In genomic region chr3:190306026-190306425, GRCh38 we compare ENCODE assay signal across 20 cellular contexts. TPM values are rescaled to one million over a fixed set of nuclear protein-coding genes. Genes with fewer than 3 reads are reported as not detected.
A peak's percentile ranks its signal among the peaks of the same experiment; 100 is the strongest.
DNase-seq lines count a peak whose midpoint lies in the region; ATAC-seq, FAIRE-seq and TF ChIP-seq lines count a peak whose summit lies in the region.
"Had no signal": no experiment of that assay in that cellular context is flagged by ENCODE, and none has a peak within 500 bp of the region (broad histone marks: within the 10 kb centered on the region; RNA-seq: fewer than 3 reads in every experiment).

No MANE protein-coding gene starts in this region.

- POLR2A ChIA-PET in HepG2 (lab: Yijun Ruan, JAX): interaction anchor here (0.8 to 2.6 kb wide), 5 partner anchors 13 to 207 kb away, joined by 3 to 54 read pairs (median 6); partner anchors contain the start of gene CLDN1
- POLR2A ChIA-PET in activated CD4-positive, alpha-beta memory T cell treated with anti-CD3 and anti-CD28 coated beads, Interleukin-2, amount 10 ng/mL, durations not matched to agents 7 days and 5 days (lab: Charles Lee): no interaction called here

- in situ Hi-C loops in HepG2 (cut with HindIII; ENCODE audit: extremely low pct_ligation_motif_present, low pct_unique_long_range_greater_than_20kb): no loop called here

- peak overlapping the region; percentile 57 for H3K4me3 Mint-ChIP-seq in activated naive CD4-positive, alpha-beta T cell treated with anti-CD3 and anti-CD28 coated beads, Interleukin-2, amount 50 U/mL, for 24 hours
- H3K4me3 Mint-ChIP-seq in activated T-helper 2 cell treated with anti-CD3 and anti-CD28 coated beads, Interferon-gamma antibody, Interleukin-2, Interleukin-4, amounts not matched to agents 10 μg/mL and 5 μg/mL and 100 μg/mL, durations not matched to agents 14 hours and 24 hours and 36 hours (ENCODE audit: low read depth): peak overlapping the region; percentile 11
- no peak overlapping the region for H3K4me3 Mint-ChIP-seq in activated CD4-positive, alpha-beta memory T cell treated with anti-CD3 and anti-CD28 coated beads, Interleukin-2, amount 10 ng/mL, durations not matched to agents 7 days and 5 days
- H3K4me3 Mint-ChIP-seq: central memory CD8-positive, alpha-beta T cell had no signal

- ATAC-seq in activated naive CD4-positive, alpha-beta T cell treated with anti-CD3 and anti-CD28 coated beads, Interleukin-2, amount 50 U/mL, for 72 hours: no peak
- no peak for ATAC-seq in HepG2
- ATAC-seq in left ventricle myocardium superior: no peak
- ATAC-seq: SK-N-SH treated with all-trans-retinoic acid at 6 μM for 48 hours had no signal

- H3K4me1 Mint-ChIP-seq in activated naive CD4-positive, alpha-beta T cell treated with anti-CD3 and anti-CD28 coated beads, Interleukin-2, amount 50 U/mL, for 24 hours: peaks cover 43% of the 10 kb centered on the region
- H3K4me1 Mint-ChIP-seq in activated T-helper 2 cell treated with anti-CD3 and anti-CD28 coated beads, Interferon-gamma antibody, Interleukin-2, Interleukin-4, amounts not matched to agents 10 μg/mL and 5 μg/mL and 100 μg/mL, durations not matched to agents 14 hours and 24 hours and 36 hours (ENCODE audit: low read depth): peaks cover 37% of the 10 kb centered on the region
- peaks cover 6% of the 10 kb centered on the region for H3K4me1 Mint-ChIP-seq in activated CD4-positive, alpha-beta memory T cell treated with anti-CD3 and anti-CD28 coated beads, Interleukin-2, amount 10 ng/mL, durations not matched to agents 7 days and 5 days

- H3K9me3 ChIP-seq in HepG2 (ENCODE audit: low read length) (no peaks in the 10 kb centered on the region), uterus (no peaks in the 10 kb centered on the region)
- H3K9me3 ChIP-seq: ascending aorta; BLaER1 treated with 17β-estradiol and CSF1 and Interleukin-3, amounts not matched to agents 10 nM and 100 nM; neutrophil had no signal

- no peak for TF ChIP-seq CTCF in HepG2 (CRISPR knock-in tag; IDR thresholded peaks at IDR 0.05)
- no peak for TF ChIP-seq CTCF in uterus (IDR thresholded peaks at IDR 0.05)

- intact Hi-C loops in activated T-helper 2 cell treated with anti-CD3 and anti-CD28 coated beads, Interferon-gamma antibody, Interleukin-2, Interleukin-4, amounts not matched to agents 10 μg/mL and 5 μg/mL and 100 μg/mL, durations not matched to agents 14 hours and 24 hours and 36 hours (cut with micrococcal nuclease): loop anchor here (1.0 to 10.0 kb wide), 7 partner anchors 13 to 308 kb away; partner anchors contain the start of gene IL1RAP
- intact Hi-C loops in HepG2 (cut with micrococcal nuclease; ENCODE audit: unreplicated experiment): no loop called here
- intact Hi-C loops in uterus (cut with DNase I; ENCODE audit: low total_unique reads): no loop called here
- intact Hi-C loops in left ventricle myocardium superior (cut with micrococcal nuclease): no loop called here

- peak overlapping the region; percentile 1 for H3K27ac Mint-ChIP-seq in activated naive CD4-positive, alpha-beta T cell treated with anti-CD3 and anti-CD28 coated beads, Interleukin-2, amount 50 U/mL, for 24 hours
- peak overlapping the region in 1 of 2 donors; percentile 79 for H3K27ac Mint-ChIP-seq in activated naive CD4-positive, alpha-beta T cell treated with anti-CD3 and anti-CD28 coated beads, Interleukin-2, amount 50 U/mL, for 72 hours
- peak overlapping the region; percentile 85 for H3K27ac Mint-ChIP-seq in activated T-helper 2 cell treated with anti-CD3 and anti-CD28 coated beads, Interferon-gamma antibody, Interleukin-2, Interleukin-4, amounts not matched to agents 10 μg/mL and 5 μg/mL and 100 μg/mL, durations not matched to agents 14 hours and 24 hours and 36 hours
- H3K27ac Mint-ChIP-seq in activated CD4-positive, alpha-beta memory T cell treated with anti-CD3 and anti-CD28 coated beads, Interleukin-2, amount 10 ng/mL, durations not matched to agents 7 days and 5 days: no peak overlapping the region

- peak overlapping the region; percentile 80 for H3K27ac ChIP-seq in HepG2 (ENCODE audit: extremely low read length, insufficient read depth, low read length)
- H3K27ac ChIP-seq in uterus: peak overlapping the region; percentile 60 to 62
- H3K27ac ChIP-seq: ascending aorta; BLaER1 treated with 17β-estradiol and CSF1 and Interleukin-3, amounts not matched to agents 10 nM and 100 nM; HL-60; neutrophil had no signal

- DNase-seq in activated naive CD4-positive, alpha-beta T cell treated with anti-CD3 and anti-CD28 coated beads, Interleukin-2, amount 50 U/mL, for 72 hours (ENCODE audit: low spot score in 2 of 2): no peak
- DNase-seq in activated T-helper 2 cell treated with anti-CD3 and anti-CD28 coated beads, Interferon-gamma antibody, Interleukin-2, Interleukin-4, amounts not matched to agents 10 μg/mL and 5 μg/mL and 100 μg/mL, durations not matched to agents 14 hours and 24 hours and 36 hours (ENCODE audit: low spot score): no peak
- DNase-seq in HepG2 (ENCODE audit: low spot score) (no peak), uterus (no peak), left ventricle myocardium superior (no peak), dedifferentiated amniotic fluid mesenchymal stem cell (ENCODE audit: extremely low spot score) (no peak)
- DNase-seq in activated CD4-positive, alpha-beta memory T cell treated with anti-CD3 and anti-CD28 coated beads, Interleukin-2, amount 10 ng/mL, durations not matched to agents 7 days and 5 days: no peak
- DNase-seq: activated CD4-positive, alpha-beta T cell treated with anti-CD3 and anti-CD28 coated beads, Interleukin-2, amount 50 U/mL, for 1 hour; glutamatergic neuron; kidney glomerular epithelial cell; NCI-H2029; NCI-H2227 treated with DMSO at 0.1 percent for 48 hours had no signal

- BruUV-seq in HepG2 (replicated peaks; lab: Mats Ljungman, UMichigan): TSS peak; percentile 35

- H3K4me3 ChIP-seq in HepG2 (replicated peaks in 1 of 3; ENCODE audit: insufficient read depth in 1 of 3, low read depth in 2 of 3, low read length in 3 of 3) (no peak overlapping the region), uterus (no peak overlapping the region)
- H3K4me3 ChIP-seq: ascending aorta; BLaER1 treated with 17β-estradiol and CSF1 and Interleukin-3, amounts not matched to agents 10 nM and 100 nM; skin epidermis had no signal

- no peak overlapping the region for H2AFZ ChIP-seq in HepG2 (ENCODE audit: low read length)

- H3K9ac ChIP-seq in HepG2 (ENCODE audit: insufficient read depth, low read depth, low read length): no peak overlapping the region
- H3K9ac ChIP-seq: BLaER1 treated with 17β-estradiol and CSF1 and Interleukin-3, amounts not matched to agents 10 nM and 100 nM had no signal

- H3K27me3 ChIP-seq in HepG2 (ENCODE audit: control insufficient read depth in 1 of 2, insufficient read depth in 2 of 2, low read length in 2 of 2): no peaks in the 10 kb centered on the region
- H3K27me3 ChIP-seq in uterus: no peaks in the 10 kb centered on the region
- H3K27me3 ChIP-seq: ascending aorta, neutrophil had no signal

- H3K27me3 Mint-ChIP-seq in activated naive CD4-positive, alpha-beta T cell treated with anti-CD3 and anti-CD28 coated beads, Interleukin-2, amount 50 U/mL, for 24 hours: peaks cover 2% of the 10 kb centered on the region
- H3K27me3 Mint-ChIP-seq in activated T-helper 2 cell treated with anti-CD3 and anti-CD28 coated beads, Interferon-gamma antibody, Interleukin-2, Interleukin-4, amounts not matched to agents 10 μg/mL and 5 μg/mL and 100 μg/mL, durations not matched to agents 14 hours and 24 hours and 36 hours (ENCODE audit: low read depth): no peaks in the 10 kb centered on the region
- peaks cover 2% of the 10 kb centered on the region for H3K27me3 Mint-ChIP-seq in activated CD4-positive, alpha-beta memory T cell treated with anti-CD3 and anti-CD28 coated beads, Interleukin-2, amount 10 ng/mL, durations not matched to agents 7 days and 5 days

- TF ChIP-seq POLR2A in HepG2 (IDR thresholded peaks at IDR 0.05; ENCODE audit: insufficient read depth in 1 of 2, low read depth in 2 of 2, low read length in 2 of 2) (no peak), uterus (IDR thresholded peaks at IDR 0.05) (no peak)

- H4K20me1 ChIP-seq in HepG2 (ENCODE audit: insufficient read depth, low read length): no peaks in the 10 kb centered on the region
- H4K20me1 ChIP-seq: BLaER1 treated with 17β-estradiol and CSF1 and Interleukin-3, amounts not matched to agents 10 nM and 100 nM had no signal

- peaks cover 19% of the 10 kb centered on the region for H3K79me2 ChIP-seq in HepG2 (ENCODE audit: insufficient read depth, low read length)

- H3K4me2 ChIP-seq in HepG2 (ENCODE audit: low read depth, low read length): no peak overlapping the region

- no peak for TF ChIP-seq EP300 in HepG2 (IDR thresholded peaks at IDR 0.05; ENCODE audit: low read depth in 2 of 2, low read length in 2 of 2)
- TF ChIP-seq EP300 in HepG2 (CRISPR knock-in tag; IDR thresholded peaks at IDR 0.05; ENCODE audit: borderline replicate concordance): no peak

- H3K36me3 ChIP-seq in HepG2 (replicated peaks in 1 of 2; ENCODE audit: control insufficient read depth in 1 of 2, insufficient read depth in 2 of 2, low read length in 2 of 2) (peaks cover 3 to 19% of the 10 kb centered on the region in 2 experiments; a peak in 3 of 5 replicates), uterus (no peaks in the 10 kb centered on the region)
- H3K36me3 ChIP-seq: ascending aorta; BLaER1 treated with 17β-estradiol and CSF1 and Interleukin-3, amounts not matched to agents 10 nM and 100 nM; neutrophil had no signal

- no peak for FAIRE-seq in HepG2 (lab: Jason Lieb, UNC)

- CTCF ChIA-PET in HepG2 (lab: Yijun Ruan, JAX; ENCODE audit: low intra/inter-chr PET ratio, low total read pairs): no interaction called here
- CTCF ChIA-PET in activated CD4-positive, alpha-beta memory T cell treated with anti-CD3 and anti-CD28 coated beads, Interleukin-2, amount 10 ng/mL, durations not matched to agents 7 days and 5 days (lab: Charles Lee): interaction anchor here (1.4 to 1.6 kb wide), 2 partner anchors 16 to 18 kb away, joined by 3 read pairs; partner anchors contain the start of gene CLDN1

- H3K4me1 ChIP-seq in HepG2 (ENCODE audit: insufficient read depth, low read length) (peaks cover 68% of the 10 kb centered on the region), uterus (peaks cover 0 to 15% of the 10 kb centered on the region in 2 donors)
- H3K4me1 ChIP-seq: ascending aorta had no signal

- H3K9me3 Mint-ChIP-seq in activated naive CD4-positive, alpha-beta T cell treated with anti-CD3 and anti-CD28 coated beads, Interleukin-2, amount 50 U/mL, for 24 hours: no peaks in the 10 kb centered on the region
- peaks cover 0 to 8% of the 10 kb centered on the region in 2 donors for H3K9me3 Mint-ChIP-seq in activated naive CD4-positive, alpha-beta T cell treated with anti-CD3 and anti-CD28 coated beads, Interleukin-2, amount 50 U/mL, for 72 hours
- no peaks in the 10 kb centered on the region for H3K9me3 Mint-ChIP-seq in activated T-helper 2 cell treated with anti-CD3 and anti-CD28 coated beads, Interferon-gamma antibody, Interleukin-2, Interleukin-4, amounts not matched to agents 10 μg/mL and 5 μg/mL and 100 μg/mL, durations not matched to agents 14 hours and 24 hours and 36 hours
- H3K9me3 Mint-ChIP-seq in activated CD4-positive, alpha-beta memory T cell treated with anti-CD3 and anti-CD28 coated beads, Interleukin-2, amount 10 ng/mL, durations not matched to agents 7 days and 5 days: no peaks in the 10 kb centered on the region
- H3K9me3 Mint-ChIP-seq: central memory CD8-positive, alpha-beta T cell had no signal

- no peaks in the 10 kb centered on the region for H3K36me3 Mint-ChIP-seq in activated naive CD4-positive, alpha-beta T cell treated with anti-CD3 and anti-CD28 coated beads, Interleukin-2, amount 50 U/mL, for 24 hours
- H3K36me3 Mint-ChIP-seq in activated naive CD4-positive, alpha-beta T cell treated with anti-CD3 and anti-CD28 coated beads, Interleukin-2, amount 50 U/mL, for 72 hours: peaks cover 0 to 6% of the 10 kb centered on the region in 2 donors
- peaks cover 11% of the 10 kb centered on the region for H3K36me3 Mint-ChIP-seq in activated T-helper 2 cell treated with anti-CD3 and anti-CD28 coated beads, Interferon-gamma antibody, Interleukin-2, Interleukin-4, amounts not matched to agents 10 μg/mL and 5 μg/mL and 100 μg/mL, durations not matched to agents 14 hours and 24 hours and 36 hours (ENCODE audit: low read depth)
- no peaks in the 10 kb centered on the region for H3K36me3 Mint-ChIP-seq in activated CD4-positive, alpha-beta memory T cell treated with anti-CD3 and anti-CD28 coated beads, Interleukin-2, amount 10 ng/mL, durations not matched to agents 7 days and 5 days (ENCODE audit: low read depth)

- WGBS in HepG2 (ENCODE audit: low lambda C conversion rate): 69% methylated on average over 3 of the region's 3 CpGs

- TF ChIP-seq RAD21 in HepG2 (CRISPR knock-in tag; IDR thresholded peaks at IDR 0.05): no peak

RNA-seq across cellular contexts. Expression of gene CLDN1, which starts 16.2 kb away (rescaled TPM):
- 10 to 100 TPM in 1 of 2 donors, 1 to 10 TPM in 1; 1.4 to 11.4 TPM for total RNA-seq in activated naive CD4-positive, alpha-beta T cell treated with anti-CD3 and anti-CD28 coated beads, Interleukin-2, amount 50 U/mL, for 72 hours
- 5.7 and 6.0 TPM in 2 replicates for total RNA-seq in activated T-helper 2 cell treated with anti-CD3 and anti-CD28 coated beads, Interferon-gamma antibody, Interleukin-2, Interleukin-4, amounts not matched to agents 10 μg/mL and 5 μg/mL and 100 μg/mL, durations not matched to agents 14 hours and 24 hours and 36 hours
- total RNA-seq in HepG2 (2016; rRNA removed; fragmentation: Illumina TruSeq; extraction: Trizol): 28.4 and 42.7 TPM in 2 replicates
- 4.8 and 5.9 TPM in 2 replicates for total RNA-seq in HepG2 (2016; cell fraction: cytosol; rRNA removed; fragmentation: Illumina TruSeq; extraction: Trizol; ENCODE audit: low read depth)
- 24.2 and 41.3 TPM in 2 replicates for total RNA-seq in HepG2 (2016; cell fraction: insoluble cytoplasmic fraction; rRNA removed; fragmentation: Illumina TruSeq; extraction: Trizol)
- 19.5 and 23.7 TPM in 2 replicates for total RNA-seq in HepG2 (2016; cell fraction: membrane; rRNA removed; fragmentation: Illumina TruSeq; extraction: Trizol)
- total RNA-seq in HepG2 (2016; cell fraction: nucleus; rRNA removed; fragmentation: Illumina TruSeq; extraction: Trizol): 63.1 and 68.0 TPM in 2 replicates
- 39.2 and 51.6 TPM in 2 replicates for polyA plus RNA-seq in HepG2 (2011; rRNA removed)
- 33.7 and 47.9 TPM in 2 replicates for polyA plus RNA-seq in HepG2 (2011; cell fraction: cytosol; rRNA removed)
- 21.1 and 21.8 TPM in 2 replicates for polyA plus RNA-seq in HepG2 (2011; cell fraction: nucleus; rRNA removed)
- polyA plus RNA-seq in HepG2 (2012): 38.6 and 44.4 TPM in 2 replicates
- 5.2 and 5.3 TPM in 2 replicates for polyA plus RNA-seq in HepG2 (2016; cell fraction: cytosol; fragmentation: Illumina TruSeq; extraction: Trizol; ENCODE audit: low read depth)
- polyA plus RNA-seq in HepG2 (2016; cell fraction: insoluble cytoplasmic fraction; fragmentation: Illumina TruSeq; extraction: Trizol; ENCODE audit: low read depth): 44.8 and 48.8 TPM in 2 replicates
- polyA plus RNA-seq in HepG2 (2016; cell fraction: membrane; fragmentation: Illumina TruSeq; extraction: Trizol; ENCODE audit: low read depth): 13.1 and 16.5 TPM in 2 replicates
- 112 and 120 TPM in 2 replicates for polyA plus RNA-seq in HepG2 (2016; cell fraction: nucleus; fragmentation: Illumina TruSeq; extraction: Trizol; ENCODE audit: insufficient read depth, low read depth)
- 8.7 and 69.0 TPM in 2 replicates for polyA minus RNA-seq in HepG2 (2011; rRNA and poly(A)+ RNA removed; ENCODE audit: low replicate concordance)
- 29.5 and 33.8 TPM in 2 replicates for polyA minus RNA-seq in HepG2 (2011; cell fraction: cytosol; rRNA and poly(A)+ RNA removed)
- polyA minus RNA-seq in HepG2 (2011; cell fraction: nucleus; rRNA and poly(A)+ RNA removed): 66.9 and 68.6 TPM in 2 replicates
- total RNA-seq in uterus: 100 to 1,000 TPM in 1 of 4 donors, 10 to 100 TPM in 3; 15.1 to 200 (median 38.6) TPM
- 1.4 TPM for total RNA-seq in left ventricle myocardium superior
- total RNA-seq in activated CD4-positive, alpha-beta memory T cell treated with anti-CD3 and anti-CD28 coated beads, Interleukin-2, amount 10 ng/mL, durations not matched to agents 7 days and 5 days: not detected
